ENCODE assay signal across 23 cellular contexts in the genomic region with DNA sequence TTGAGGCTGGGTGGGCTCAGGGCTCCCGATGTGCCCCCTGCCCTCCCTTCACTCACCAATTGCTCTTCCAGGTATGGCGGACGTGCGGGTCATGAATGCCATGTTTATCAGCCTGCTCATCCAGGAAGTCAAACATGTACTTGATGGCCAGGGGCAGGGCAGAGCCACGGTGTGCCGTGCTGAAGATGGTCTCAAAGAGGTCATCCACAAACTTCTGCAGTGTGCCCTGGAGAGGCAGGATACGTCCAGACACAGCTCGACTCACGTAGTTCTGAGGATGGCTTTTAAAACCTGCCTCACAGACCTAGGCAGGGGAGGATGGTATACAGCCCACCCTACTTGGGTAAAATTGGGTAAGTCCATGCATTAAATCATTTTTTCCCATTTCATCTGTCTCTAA.
"Had no signal": no experiment of that assay in that cellular context is flagged by ENCODE, and none has a peak within 500 bp of the region (broad histone marks: within the 10 kb centered on the region; RNA-seq: fewer than 3 reads in every experiment).

No MANE protein-coding gene starts in this region.

- DNase-seq: activated CD4-positive, alpha-beta T cell treated with anti-CD3 and anti-CD28 coated beads, Interleukin-2, amount 50 U/mL, for 1 hour; activated CD4-positive, CD25-positive, alpha-beta regulatory T cell treated with anti-CD3 and anti-CD28 coated beads, Interleukin-2, amount 50 U/mL, for 72 hours; activated naive CD4-positive, alpha-beta T cell; activated T-cell treated with anti-CD3 and anti-CD28 coated beads, Interleukin-2, amount 50 U/mL, for 1 hour; cerebellar nuclear complex; cortex of kidney; endodermal cell; kidney; naive thymus-derived CD8-positive, alpha-beta T cell; ovary; stimulated activated CD4-positive, alpha-beta T cell treated with anti-CD3 and anti-CD28 coated beads, Interleukin-4, amount 100 ng/mL, for 24 hours; stimulated activated naive CD4-positive, alpha-beta T cell treated with Interleukin-2 at 50 U/mL for 16 hours; T-cell; thyroid gland had no signal

- H3K4me3 Mint-ChIP-seq: activated naive CD8-positive, alpha-beta T cell; activated T-helper 17 cell treated with anti-CD3 and anti-CD28 coated beads, Interleukin-2, amount 50 U/mL, for 72 hours; endodermal cell; naive thymus-derived CD8-positive, alpha-beta T cell; T-cell; T-helper 2 cell treated with Interferon-gamma antibody and Interleukin-4, amounts not matched to agents 5 μg/mL and 100 μg/mL, for 36 hours had no signal

- H3K36me3 ChIP-seq: adrenal gland, ovary, prostate gland, thyroid gland had no signal

- H3K9me3 ChIP-seq: adrenal gland, heart left ventricle, ovary, prostate gland, thyroid gland had no signal

- H3K27me3 Mint-ChIP-seq: activated T-helper 17 cell treated with anti-CD3 and anti-CD28 coated beads, Interleukin-2, amount 50 U/mL, for 72 hours had no signal

- H3K4me3 ChIP-seq: adrenal gland, heart left ventricle, lung, ovary, prostate gland, thyroid gland had no signal

- H3K36me3 Mint-ChIP-seq: activated naive CD8-positive, alpha-beta T cell; T-cell had no signal

- H3K4me1 ChIP-seq: adrenal gland, prostate gland, thyroid gland had no signal

- H3K9me3 Mint-ChIP-seq: activated T-helper 17 cell treated with anti-CD3 and anti-CD28 coated beads, Interleukin-2, amount 50 U/mL, for 72 hours; endodermal cell; naive thymus-derived CD8-positive, alpha-beta T cell; T-cell; T-helper 2 cell treated with Interferon-gamma antibody and Interleukin-4, amounts not matched to agents 5 μg/mL and 100 μg/mL, for 36 hours had no signal

- ATAC-seq: activated T-helper 17 cell treated with anti-CD3 and anti-CD28 coated beads, Interleukin-2, amount 50 U/mL, for 72 hours; naive thymus-derived CD8-positive, alpha-beta T cell; T-cell had no signal

- H3K4me1 Mint-ChIP-seq: activated T-helper 17 cell treated with anti-CD3 and anti-CD28 coated beads, Interleukin-2, amount 50 U/mL, for 72 hours; naive thymus-derived CD8-positive, alpha-beta T cell; T-cell had no signal

- H3K27ac ChIP-seq: adrenal gland, epithelial cell of prostate, heart left ventricle, ovary, prostate gland, thyroid gland, VCaP had no signal

- H3K27me3 ChIP-seq: adrenal gland, heart left ventricle, ovary, thyroid gland had no signal

- H3K27ac Mint-ChIP-seq: activated naive CD8-positive, alpha-beta T cell; activated T-helper 17 cell treated with anti-CD3 and anti-CD28 coated beads, Interleukin-2, amount 50 U/mL, for 72 hours; endodermal cell; naive thymus-derived CD8-positive, alpha-beta T cell; T-cell; T-helper 2 cell treated with Interferon-gamma antibody and Interleukin-4, amounts not matched to agents 5 μg/mL and 100 μg/mL, for 36 hours had no signal

- FAIRE-seq: kidney had no signal
